In the genomic region with DNA sequence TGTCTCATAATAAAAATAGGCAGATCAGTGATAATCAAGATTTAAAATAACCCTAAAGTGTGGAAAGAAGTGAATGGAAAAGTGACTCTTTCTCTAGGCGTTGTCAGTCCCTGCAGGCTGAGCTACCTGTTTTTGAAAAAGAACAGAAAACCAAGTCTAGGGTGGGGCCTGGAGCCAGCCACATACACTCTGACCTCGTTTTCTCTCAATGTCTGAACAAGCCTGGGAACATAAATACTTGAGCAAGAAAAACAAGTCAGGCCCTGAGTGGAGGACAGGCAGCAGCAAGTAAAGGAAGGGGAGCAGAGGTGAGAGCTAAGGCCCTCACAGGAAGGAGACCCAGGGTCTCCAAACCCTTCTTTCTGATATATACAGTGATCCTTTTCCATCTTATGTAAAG, we compare ENCODE assay signal across 17 cellular contexts.
"Had no signal": no experiment of that assay in that cellular context is flagged by ENCODE, and none has a peak within 500 bp of the region (broad histone marks: within the 10 kb centered on the region; RNA-seq: fewer than 3 reads in every experiment).

No MANE protein-coding gene starts in this region.

- H3K36me3 ChIP-seq: colonic mucosa, gastroesophageal sphincter, neural progenitor cell, ovary, tibial artery had no signal

- H3K9me3 ChIP-seq: colonic mucosa, gastroesophageal sphincter, ovary, tibial artery had no signal

- H2AFZ ChIP-seq: neural progenitor cell had no signal

- H3K9ac ChIP-seq: neural progenitor cell had no signal

- H3K27ac ChIP-seq: colonic mucosa, gastroesophageal sphincter, neural progenitor cell, ovary, tibial artery had no signal

- H3K4me3 ChIP-seq: colonic mucosa, gastroesophageal sphincter, neural progenitor cell, ovary, smooth muscle cell, tibial artery had no signal

- H3K27me3 ChIP-seq: colonic mucosa, gastroesophageal sphincter, neural progenitor cell, ovary, tibial artery had no signal

- H3K4me2 ChIP-seq: neural progenitor cell, smooth muscle cell had no signal

- DNase-seq: caudate nucleus; colonic mucosa; dermis blood vessel endothelial cell; erythroblast; glutamatergic neuron; immature natural killer cell; kidney; natural killer cell; nucleus accumbens; ovary; right cardiac atrium; stimulated activated CD4-positive, alpha-beta T cell treated with anti-CD3 and anti-CD28 coated beads, Interleukin-2, amount 100 ng/mL, for 48 hours; stimulated activated naive CD4-positive, alpha-beta T cell treated with Interleukin-2 at 50 U/mL for 16 hours; tibial artery had no signal

- H3K4me1 ChIP-seq: colonic mucosa, gastroesophageal sphincter, neural progenitor cell, tibial artery had no signal

- ATAC-seq: gastroesophageal sphincter, natural killer cell had no signal
